ENCODE assay signal across 9 cellular contexts in the genomic region with DNA sequence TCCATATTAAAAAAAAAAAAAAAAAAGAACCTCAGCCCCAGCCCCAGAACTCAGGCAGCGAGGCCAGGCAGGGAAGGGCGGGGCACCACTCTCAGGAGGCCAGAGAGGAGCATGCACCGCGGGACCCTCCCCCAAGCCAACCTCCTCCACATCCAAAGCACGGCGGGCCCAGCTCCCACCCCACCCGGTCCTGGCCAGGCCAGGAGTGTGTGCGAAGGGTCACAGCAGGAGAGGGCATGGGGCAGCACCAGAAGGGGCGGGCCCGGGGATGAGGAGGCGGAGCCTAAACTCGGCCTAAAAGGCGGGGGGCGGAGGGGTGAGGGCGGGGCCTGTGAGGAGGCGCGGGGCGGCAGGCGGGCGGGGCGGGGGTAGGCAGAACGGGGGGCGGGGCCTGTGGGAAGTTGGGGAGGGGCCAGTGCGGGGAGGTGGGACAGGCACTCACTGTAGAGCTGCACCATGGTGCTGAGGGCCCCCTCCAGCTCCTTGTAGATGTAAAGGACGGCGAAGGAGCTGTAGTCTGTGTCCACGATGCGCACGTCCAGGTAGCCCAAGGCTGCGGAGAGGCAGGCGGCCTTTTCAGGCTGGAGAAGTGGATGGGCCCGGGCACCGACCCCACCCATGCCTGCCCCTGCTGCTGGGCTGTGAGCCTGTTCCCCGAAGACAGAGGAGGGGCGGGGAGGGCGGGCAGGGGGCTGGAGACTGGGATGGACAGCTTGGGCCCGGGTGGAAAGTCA. TPM values are rescaled to one million over a fixed set of nuclear protein-coding genes. Genes with fewer than 3 reads are reported as not detected.
A peak's percentile ranks its signal among the peaks of the same experiment; 100 is the strongest.
DNase-seq lines count a peak whose midpoint lies in the region; ATAC-seq, FAIRE-seq and TF ChIP-seq lines count a peak whose summit lies in the region.
"Had no signal": no experiment of that assay in that cellular context is flagged by ENCODE, and none has a peak within 500 bp of the region (broad histone marks: within the 10 kb centered on the region; RNA-seq: fewer than 3 reads in every experiment).

No MANE protein-coding gene starts in this region.

- H3K4me3 ChIP-seq in H7 (ENCODE audit: insufficient read depth, low read depth, low read length) (peak overlapping the region; percentile 21; the same call in 1 of the 2 replicates), SJCRH30 (no peak overlapping the region), endothelial cell of umbilical vein (replicated peaks in 1 of 3; ENCODE audit: insufficient read depth in 1 of 3, low read depth in 1 of 3, low read length in 3 of 3) (no peak overlapping the region), thyroid gland (replicated peaks in 1 of 3) (no peak overlapping the region)

- H3K79me2 ChIP-seq in endothelial cell of umbilical vein (ENCODE audit: control insufficient read depth, insufficient read depth, low read length): no peaks in the 10 kb centered on the region

- no TSS peak for BruUV-seq in endothelial cell of umbilical vein (replicated peaks; lab: Mats Ljungman, UMichigan)

- ATAC-seq in HG03378 (IDR thresholded peaks at IDR 0.05; ENCODE audit: unreplicated experiment) (no peak), GM18907 (IDR thresholded peaks at IDR 0.05; ENCODE audit: unreplicated experiment) (no peak)

- H3K9ac ChIP-seq in endothelial cell of umbilical vein (replicated peaks; ENCODE audit: extremely low read depth, insufficient read depth, low read length): no peak overlapping the region

- DNase-seq in H7 (peak; percentile 99), SJCRH30 (peak; percentile 63 to 66), endothelial cell of umbilical vein (ENCODE audit: low read depth, low spot score) (peak; percentile 29), thyroid gland (no peak), SKM-1 treated with dmso at 0.1 percent for 144 hours (lab: John Stamatoyannopoulos, UW; ENCODE audit: unreplicated experiment) (no peak)
- peak; percentile 26 to 51 for DNase-seq in stimulated activated CD4-positive, alpha-beta T cell treated with anti-CD3 and anti-CD28 coated beads, Interleukin-15, amount 100 ng/mL, for 48 hours (ENCODE audit: low read depth in 2 of 2)

- 15 to 18% methylated on average over 11 to 22 of the region's 37 CpGs for WGBS in thyroid gland, 2 donors

- H3K27ac ChIP-seq in SJCRH30: no peak overlapping the region
- no peak overlapping the region for H3K27ac ChIP-seq in endothelial cell of umbilical vein (ENCODE audit: insufficient read depth, low read depth, low read length)
- H3K27ac ChIP-seq in thyroid gland: no peak overlapping the region

- peak overlapping the region; percentile 40 for H2AFZ ChIP-seq in endothelial cell of umbilical vein (ENCODE audit: low read depth, low read length)

- H3K27me3 ChIP-seq in H7 (ENCODE audit: control insufficient read depth, insufficient read depth, low read length) (no peaks in the 10 kb centered on the region), SJCRH30 (peaks cover 19% of the 10 kb centered on the region), endothelial cell of umbilical vein (ENCODE audit: control insufficient read depth in 2 of 2, insufficient read depth in 2 of 2, low read length in 2 of 2) (no peaks in the 10 kb centered on the region), thyroid gland (no peaks in the 10 kb centered on the region)

- no peaks in the 10 kb centered on the region for H3K9me1 ChIP-seq in endothelial cell of umbilical vein (replicated peaks; ENCODE audit: control insufficient read depth, extremely low read depth, insufficient read depth, low read length)

- no peak for TF ChIP-seq POLR2A in endothelial cell of umbilical vein (IDR thresholded peaks at IDR 0.05; ENCODE audit: low read depth, low read length)
- TF ChIP-seq POLR2A in thyroid gland (IDR thresholded peaks at IDR 0.05): no peak

- H3K4me1 ChIP-seq in SJCRH30 (peaks cover 2% of the 10 kb centered on the region; the same call in 1 of the 2 replicates), endothelial cell of umbilical vein (ENCODE audit: control insufficient read depth, extremely low read depth, insufficient read depth, low read length) (no peaks in the 10 kb centered on the region), thyroid gland (peaks cover 4 to 12% of the 10 kb centered on the region in 2 donors)

- H3K9me3 ChIP-seq in SJCRH30 (replicated peaks) (no peaks in the 10 kb centered on the region), endothelial cell of umbilical vein (replicated peaks; ENCODE audit: control insufficient read depth, insufficient read depth, low read length) (no peaks in the 10 kb centered on the region), thyroid gland (no peaks in the 10 kb centered on the region)

- intact Hi-C loops in endothelial cell of umbilical vein (cut with micrococcal nuclease) (no loop called here), thyroid gland (cut with DNase I) (no loop called here)

- POLR2A ChIA-PET in endothelial cell of umbilical vein (lab: Charles Lee): no interaction called here

- TF ChIP-seq CTCF in endothelial cell of umbilical vein (IDR thresholded peaks at IDR 0.05; ENCODE audit: extremely low read depth in 1 of 2, insufficient read depth in 1 of 2, low read depth in 1 of 2, low read length in 2 of 2) (no peak), thyroid gland (IDR thresholded peaks at IDR 0.05) (no peak)

- H3K4me2 ChIP-seq in endothelial cell of umbilical vein (ENCODE audit: insufficient read depth, low read length): no peak overlapping the region

- no peaks in the 10 kb centered on the region for H4K20me1 ChIP-seq in endothelial cell of umbilical vein (replicated peaks; ENCODE audit: control insufficient read depth, extremely low read depth, insufficient read depth, low read length)

- dilution Hi-C loops in endothelial cell of umbilical vein (cut with MboI; ENCODE audit: extremely low pct_ligation_motif_present, low sequenced_read_pairs): no loop called here

- H3K36me3 ChIP-seq in H7 (replicated peaks; ENCODE audit: control insufficient read depth, insufficient read depth, low read length) (no peaks in the 10 kb centered on the region), SJCRH30 (no peaks in the 10 kb centered on the region), endothelial cell of umbilical vein (ENCODE audit: control insufficient read depth in 2 of 2, extremely low read depth in 1 of 2, insufficient read depth in 2 of 2, low read length in 2 of 2) (no peaks in the 10 kb centered on the region), thyroid gland (no peaks in the 10 kb centered on the region)

- CTCF ChIA-PET in endothelial cell of umbilical vein (lab: Charles Lee): interaction anchor here (1.1 to 1.8 kb wide), 3 partner anchors 9 to 35 kb away, joined by 3 to 5 read pairs (median 4); no protein-coding TSS in a partner anchor

- no peak for FAIRE-seq in endothelial cell of umbilical vein (lab: Jason Lieb, UNC)

RNA-seq across cellular contexts. Expression of gene LCN15, which starts 1.2 kb away (rescaled TPM):
- 0.18 TPM in 1 of 2 replicates, not detected in the other for total RNA-seq in H7 (2014; rRNA removed; shearing (Covaris generic))
- total RNA-seq in SJCRH30 (2014; rRNA removed; shearing (Covaris generic)): not detected in 2 replicates
- total RNA-seq in endothelial cell of umbilical vein (not detected in 2 replicates), thyroid gland (not detected)
- not detected in 2 replicates for polyA plus RNA-seq in endothelial cell of umbilical vein
- polyA plus RNA-seq in endothelial cell of umbilical vein (2011; cell fraction: cytosol; rRNA removed): 0.13 TPM in 1 of 2 replicates, not detected in the other
- polyA plus RNA-seq in endothelial cell of umbilical vein (2011; cell fraction: nucleus; rRNA removed): not detected in 2 replicates
- polyA plus RNA-seq in endothelial cell of umbilical vein (2012): not detected in 2 replicates
- not detected in 2 replicates for polyA minus RNA-seq in endothelial cell of umbilical vein
- not detected for polyA minus RNA-seq in endothelial cell of umbilical vein (2011; cell fraction: cytosol; rRNA and poly(A)+ RNA removed)
- not detected in 2 replicates for polyA minus RNA-seq in endothelial cell of umbilical vein (2011; cell fraction: nucleus; rRNA and poly(A)+ RNA removed)

RNA-seq across cellular contexts. Expression of gene LCN8, which starts 5.0 kb away (rescaled TPM):
- not detected in 2 replicates for total RNA-seq in H7 (2014; rRNA removed; shearing (Covaris generic))
- not detected in 2 replicates for total RNA-seq in SJCRH30 (2014; rRNA removed; shearing (Covaris generic))
- not detected in 2 replicates for total RNA-seq in endothelial cell of umbilical vein
- polyA plus RNA-seq in endothelial cell of umbilical vein: not detected in 2 replicates
- not detected in 2 replicates for polyA plus RNA-seq in endothelial cell of umbilical vein (2011; cell fraction: cytosol; rRNA removed)
- polyA plus RNA-seq in endothelial cell of umbilical vein (2011; cell fraction: nucleus; rRNA removed): not detected in 2 replicates
- polyA plus RNA-seq in endothelial cell of umbilical vein (2012): not detected in 2 replicates
- not detected in 2 replicates for polyA minus RNA-seq in endothelial cell of umbilical vein
- not detected for polyA minus RNA-seq in endothelial cell of umbilical vein (2011; cell fraction: cytosol; rRNA and poly(A)+ RNA removed)
- polyA minus RNA-seq in endothelial cell of umbilical vein (2011; cell fraction: nucleus; rRNA and poly(A)+ RNA removed): not detected in 2 replicates
- total RNA-seq in thyroid gland: 1 to 10 TPM in 1 of 4 donors, under 1 TPM in 1, not detected in 2; 0.93 to 1.0 TPM
- total RNA-seq: dermis microvascular lymphatic vessel endothelial cell had no signal

RNA-seq across cellular contexts. Expression of gene LCN6, which starts 14.8 kb away (rescaled TPM):
- total RNA-seq in H7 (2014; rRNA removed; shearing (Covaris generic)): not detected in 2 replicates
- not detected in 2 replicates for total RNA-seq in SJCRH30 (2014; rRNA removed; shearing (Covaris generic))
- total RNA-seq in endothelial cell of umbilical vein (not detected in 2 replicates), thyroid gland (10 to 100 TPM in 1 of 4 donors, 1 to 10 TPM in 3; 1.4 to 10.0 (median 4.5) TPM)
- 0.17 TPM in 1 of 2 replicates, not detected in the other for polyA plus RNA-seq in endothelial cell of umbilical vein
- polyA plus RNA-seq in endothelial cell of umbilical vein (2011; cell fraction: cytosol; rRNA removed): not detected in 2 replicates
- polyA plus RNA-seq in endothelial cell of umbilical vein (2011; cell fraction: nucleus; rRNA removed): not detected in 2 replicates
- polyA plus RNA-seq in endothelial cell of umbilical vein (2012): not detected in 2 replicates
- not detected in 2 replicates for polyA minus RNA-seq in endothelial cell of umbilical vein
- polyA minus RNA-seq in endothelial cell of umbilical vein (2011; cell fraction: cytosol; rRNA and poly(A)+ RNA removed): not detected
- polyA minus RNA-seq in endothelial cell of umbilical vein (2011; cell fraction: nucleus; rRNA and poly(A)+ RNA removed): not detected in 2 replicates
- total RNA-seq: dermis microvascular lymphatic vessel endothelial cell had no signal

RNA-seq across cellular contexts. Expression of gene LCN10, which starts 20.3 kb away (rescaled TPM):
- 0.76 and 1.4 TPM in 2 replicates for total RNA-seq in H7 (2014; rRNA removed; shearing (Covaris generic))
- 0.10 TPM in 1 of 2 replicates, not detected in the other for total RNA-seq in SJCRH30 (2014; rRNA removed; shearing (Covaris generic))
- total RNA-seq in endothelial cell of umbilical vein: not detected in 2 replicates
- not detected in 2 replicates for polyA plus RNA-seq in endothelial cell of umbilical vein
- polyA plus RNA-seq in endothelial cell of umbilical vein (2011; cell fraction: cytosol; rRNA removed): not detected in 2 replicates
- 0.05 and 0.27 TPM in 2 replicates for polyA plus RNA-seq in endothelial cell of umbilical vein (2011; cell fraction: nucleus; rRNA removed)
- not detected in 2 replicates for polyA plus RNA-seq in endothelial cell of umbilical vein (2012)
- polyA minus RNA-seq in endothelial cell of umbilical vein: not detected in 2 replicates
- not detected for polyA minus RNA-seq in endothelial cell of umbilical vein (2011; cell fraction: cytosol; rRNA and poly(A)+ RNA removed)
- polyA minus RNA-seq in endothelial cell of umbilical vein (2011; cell fraction: nucleus; rRNA and poly(A)+ RNA removed): not detected in 2 replicates
- 10 to 100 TPM in 1 of 4 donors, 1 to 10 TPM in 3; 5.8 to 10.1 (median 7.1) TPM for total RNA-seq in thyroid gland

RNA-seq across cellular contexts. Expression of gene TMEM141, which starts 28.1 kb away (rescaled TPM):
- total RNA-seq in H7 (2014; rRNA removed; shearing (Covaris generic)): 73.9 and 80.6 TPM in 2 replicates
- total RNA-seq in SJCRH30 (2014; rRNA removed; shearing (Covaris generic)): 17.3 and 26.2 TPM in 2 replicates
- total RNA-seq in endothelial cell of umbilical vein (43.2 and 44.9 TPM in 2 replicates), thyroid gland (100 to 1,000 TPM in 3 of 4 donors, 10 to 100 TPM in 1; 81.6 to 189 (median 141) TPM)
- 129 and 146 TPM in 2 replicates for polyA plus RNA-seq in endothelial cell of umbilical vein
- polyA plus RNA-seq in endothelial cell of umbilical vein (2011; cell fraction: cytosol; rRNA removed): 78.8 and 99.9 TPM in 2 replicates
- polyA plus RNA-seq in endothelial cell of umbilical vein (2011; cell fraction: nucleus; rRNA removed): 32.2 and 36.3 TPM in 2 replicates
- 59.0 and 80.5 TPM in 2 replicates for polyA plus RNA-seq in endothelial cell of umbilical vein (2012)
- polyA minus RNA-seq in endothelial cell of umbilical vein: 34.6 and 38.7 TPM in 2 replicates
- 16.9 TPM for polyA minus RNA-seq in endothelial cell of umbilical vein (2011; cell fraction: cytosol; rRNA and poly(A)+ RNA removed)
- 3.5 and 6.9 TPM in 2 replicates for polyA minus RNA-seq in endothelial cell of umbilical vein (2011; cell fraction: nucleus; rRNA and poly(A)+ RNA removed)

Comparison
In these comparisons a context has a peak if more than half of its experiments do, and no peak if none do; other contexts are left out.
1. DNase-seq: peak in H7 (single experiment), SJCRH30 (2 of 2), endothelial cell of umbilical vein (single experiment) and stimulated activated CD4-positive, alpha-beta T cell treated with anti-CD3 and anti-CD28 coated beads, Interleukin-15, amount 100 ng/mL, for 48 hours (2 of 2); none in thyroid gland (0 of 2) and SKM-1 treated with dmso at 0.1 percent for 144 hours (single experiment).